13 cellular contexts compared by ENCODE assay signal in genomic region chr2:237429761-237430160, GRCh38. TPM values are rescaled to one million over a fixed set of nuclear protein-coding genes. Genes with fewer than 3 reads are reported as not detected.
A peak's percentile ranks its signal among the peaks of the same experiment; 100 is the strongest.
DNase-seq lines count a peak whose midpoint lies in the region; FAIRE-seq and TF ChIP-seq lines count a peak whose summit lies in the region.
"Had no signal": no experiment of that assay in that cellular context is flagged by ENCODE, and none has a peak within 500 bp of the region (broad histone marks: within the 10 kb centered on the region; RNA-seq: fewer than 3 reads in every experiment).

No MANE protein-coding gene starts in this region.

- no peak overlapping the region for H3K18ac ChIP-seq in mesenchymal stem cell (ENCODE audit: low read depth in 1 of 2, low read length in 2 of 2)

- DNase-seq in CD4-positive, alpha-beta memory T cell, result peak in 2 of 5 donors; percentile 21 to 63
- DNase-seq in ELR (ENCODE audit: low read depth), result peak; percentile 45
- no peak for DNase-seq in activated CD4-positive, alpha-beta memory T cell treated with anti-CD3 and anti-CD28 coated beads, Interleukin-2, amount 10 ng/mL, durations not matched to agents 7 days and 5 days
- no peak for DNase-seq in mesenchymal stem cell
- no peak for DNase-seq in hepatocyte (ENCODE audit: low spot score)
- no peak for DNase-seq in DMS 273 treated with DMSO at 0.1 percent for 48 hours (lab: John Stamatoyannopoulos, UW)
- DNase-seq in GM12891 (ENCODE audit: insufficient read length, low spot score), result no peak
- DNase-seq: GF-D8, KBM-7, left ventricle myocardium superior, NCI-H1436 treated with DMSO at 0.1 percent for 48 hours, NCI-H524, nephron progenitor cell had no signal

- peak overlapping the region in 7 of 8 donors; percentile 45 to 79 (median 61) for H3K4me3 Mint-ChIP-seq in CD4-positive, alpha-beta memory T cell
- no peak overlapping the region for H3K4me3 Mint-ChIP-seq in activated CD4-positive, alpha-beta memory T cell treated with anti-CD3 and anti-CD28 coated beads, Interleukin-2, amount 10 ng/mL, durations not matched to agents 7 days and 5 days
- H3K4me3 Mint-ChIP-seq: nephron progenitor cell had no signal

- H4K20me1 ChIP-seq in hepatocyte (ENCODE audit: insufficient read depth, poor library complexity, severe bottlenecking), result no peaks in the 10 kb centered on the region

- peaks cover 75% of the 10 kb centered on the region for H3K4me1 ChIP-seq in CD4-positive, alpha-beta memory T cell (ENCODE audit: insufficient read depth, low read length)
- H3K4me1 ChIP-seq in mesenchymal stem cell (ENCODE audit: control insufficient read depth, insufficient read depth, low read depth, low read length), result peaks cover 25% of the 10 kb centered on the region
- H3K4me1 ChIP-seq in hepatocyte (ENCODE audit: insufficient read depth), result peaks cover 13% of the 10 kb centered on the region

- no peaks in the 10 kb centered on the region for H3K36me3 Mint-ChIP-seq in CD4-positive, alpha-beta memory T cell
- no peaks in the 10 kb centered on the region for H3K36me3 Mint-ChIP-seq in activated CD4-positive, alpha-beta memory T cell treated with anti-CD3 and anti-CD28 coated beads, Interleukin-2, amount 10 ng/mL, durations not matched to agents 7 days and 5 days (ENCODE audit: low read depth)

- H2BK120ac ChIP-seq in mesenchymal stem cell (ENCODE audit: low read depth, low read length), result no peak overlapping the region

- H3K14ac ChIP-seq in mesenchymal stem cell (ENCODE audit: low read length in 2 of 2), result peak overlapping the region in 1 of 2 experiments; percentile 41

- FAIRE-seq in GM12891 (lab: Jason Lieb, UNC), result no peak

- no peaks in the 10 kb centered on the region for H3K79me1 ChIP-seq in mesenchymal stem cell (replicated peaks; ENCODE audit: low read length, poor library complexity, severe bottlenecking)

- TF ChIP-seq POLR2A in GM12891 (IDR thresholded peaks at IDR 0.05; ENCODE audit: low read depth, low read length), result no peak

- H3K23ac ChIP-seq in mesenchymal stem cell (ENCODE audit: low read length in 2 of 2), result no peak overlapping the region

- H3K79me2 ChIP-seq in hepatocyte, result no peaks in the 10 kb centered on the region

- H2AFZ ChIP-seq in mesenchymal stem cell (ENCODE audit: low read depth, low read length), result no peak overlapping the region
- H2AFZ ChIP-seq in hepatocyte, result no peak overlapping the region

- CTCF ChIA-PET in CD4-positive, alpha-beta memory T cell (lab: Charles Lee; ENCODE audit: partially characterized antibody), result interaction anchor here (0.9 to 8.0 kb wide), 5 partner anchors 9 to 45 kb away, joined by 3 to 88 read pairs (median 17); no protein-coding TSS in a partner anchor
- CTCF ChIA-PET in activated CD4-positive, alpha-beta memory T cell treated with anti-CD3 and anti-CD28 coated beads, Interleukin-2, amount 10 ng/mL, durations not matched to agents 7 days and 5 days (lab: Charles Lee), result interaction anchor here (0.8 to 3.7 kb wide), 3 partner anchors 8 to 152 kb away, joined by 3 to 13 read pairs (median 10); no protein-coding TSS in a partner anchor

- peak overlapping the region; percentile 43 for H4K91ac ChIP-seq in mesenchymal stem cell (ENCODE audit: low read length)

- H2BK15ac ChIP-seq in mesenchymal stem cell (ENCODE audit: low read depth, poor library complexity, severe bottlenecking), result no peak overlapping the region

- POLR2A ChIA-PET in CD4-positive, alpha-beta memory T cell (lab: Charles Lee; ENCODE audit: partially characterized antibody), result interaction anchor here (0.6 to 7.1 kb wide), 5 partner anchors 8 to 45 kb away, joined by 3 to 59 read pairs (median 19); no protein-coding TSS in a partner anchor
- POLR2A ChIA-PET in activated CD4-positive, alpha-beta memory T cell treated with anti-CD3 and anti-CD28 coated beads, Interleukin-2, amount 10 ng/mL, durations not matched to agents 7 days and 5 days (lab: Charles Lee), result no interaction called here

- H3K9me3 Mint-ChIP-seq in CD4-positive, alpha-beta memory T cell, result no peaks in the 10 kb centered on the region
- H3K9me3 Mint-ChIP-seq in activated CD4-positive, alpha-beta memory T cell treated with anti-CD3 and anti-CD28 coated beads, Interleukin-2, amount 10 ng/mL, durations not matched to agents 7 days and 5 days, result no peaks in the 10 kb centered on the region
- H3K9me3 Mint-ChIP-seq: nephron progenitor cell had no signal

- H3K4me3 ChIP-seq in CD4-positive, alpha-beta memory T cell (ENCODE audit: low read length in 2 of 2), result no peak overlapping the region
- H3K4me3 ChIP-seq in mesenchymal stem cell (ENCODE audit: insufficient read depth in 1 of 2, low read depth in 1 of 2, low read length in 2 of 2), result no peak overlapping the region
- no peak overlapping the region for H3K4me3 ChIP-seq in hepatocyte

- H4K8ac ChIP-seq in mesenchymal stem cell (ENCODE audit: low read length), result no peak overlapping the region

- TF ChIP-seq CTCF in hepatocyte (IDR thresholded peaks at IDR 0.05; ENCODE audit: poor library complexity), result no peak

- H3K27ac ChIP-seq in CD4-positive, alpha-beta memory T cell (ENCODE audit: low read depth, low read length), result no peak overlapping the region
- H3K27ac ChIP-seq in mesenchymal stem cell (ENCODE audit: low read length, poor library complexity, severe bottlenecking), result no peak overlapping the region
- no peak overlapping the region for H3K27ac ChIP-seq in hepatocyte

- H2BK12ac ChIP-seq in mesenchymal stem cell (ENCODE audit: low read length in 2 of 2), result peak overlapping the region in 1 of 2 experiments; percentile 20

- no peaks in the 10 kb centered on the region for H3K27me3 Mint-ChIP-seq in CD4-positive, alpha-beta memory T cell
- H3K27me3 Mint-ChIP-seq in activated CD4-positive, alpha-beta memory T cell treated with anti-CD3 and anti-CD28 coated beads, Interleukin-2, amount 10 ng/mL, durations not matched to agents 7 days and 5 days, result peaks cover 15% of the 10 kb centered on the region

- no peaks in the 10 kb centered on the region for H3K9me2 ChIP-seq in hepatocyte (replicated peaks; ENCODE audit: insufficient read depth)

- H3K4me2 ChIP-seq in mesenchymal stem cell (ENCODE audit: low read length, poor library complexity, severe bottlenecking) (no peak overlapping the region), hepatocyte (no peak overlapping the region)

- H3K4me1 Mint-ChIP-seq in CD4-positive, alpha-beta memory T cell, result peaks cover 66 to 85% (median 75%) of the 10 kb centered on the region in 4 donors
- peaks cover 71% of the 10 kb centered on the region for H3K4me1 Mint-ChIP-seq in activated CD4-positive, alpha-beta memory T cell treated with anti-CD3 and anti-CD28 coated beads, Interleukin-2, amount 10 ng/mL, durations not matched to agents 7 days and 5 days

- WGBS in mesenchymal stem cell, result 87% methylated on average over 3 of the region's 3 CpGs
- 94% methylated on average over 3 of the region's 3 CpGs for WGBS in hepatocyte (ENCODE audit: low lambda C conversion rate, missing lambda C conversion rate)

- no peak overlapping the region for H3K9ac ChIP-seq in mesenchymal stem cell (ENCODE audit: low read length)

- H3K27me3 ChIP-seq in CD4-positive, alpha-beta memory T cell (ENCODE audit: insufficient read depth, low read length), result no peaks in the 10 kb centered on the region
- H3K27me3 ChIP-seq in mesenchymal stem cell (ENCODE audit: control insufficient read depth in 1 of 2, insufficient read depth in 1 of 2, low read length in 2 of 2) (no peaks in the 10 kb centered on the region), hepatocyte (no peaks in the 10 kb centered on the region)

- no peak overlapping the region for H2AK5ac ChIP-seq in mesenchymal stem cell (ENCODE audit: low read length, severe bottlenecking)

- H3K4ac ChIP-seq in mesenchymal stem cell (ENCODE audit: low read depth in 1 of 2, low read length in 2 of 2), result peak overlapping the region in 1 of 2 experiments; percentile 15

- H3K9me3 ChIP-seq in CD4-positive, alpha-beta memory T cell (ENCODE audit: control insufficient read depth in 1 of 2, low read length in 2 of 2), result no peaks in the 10 kb centered on the region
- no peaks in the 10 kb centered on the region for H3K9me3 ChIP-seq in mesenchymal stem cell (ENCODE audit: control insufficient read depth, low read length)
- no peaks in the 10 kb centered on the region for H3K9me3 ChIP-seq in hepatocyte (ENCODE audit: low read depth)

- intact Hi-C loops in CD4-positive, alpha-beta memory T cell (cut with micrococcal nuclease), result loop anchor here (1.0 to 10.0 kb wide), 2 partner anchors 8 to 245 kb away; no protein-coding TSS in a partner anchor

- H2BK5ac ChIP-seq in mesenchymal stem cell (ENCODE audit: low read depth, low read length, poor library complexity, severe bottlenecking), result no peak overlapping the region

- no peaks in the 10 kb centered on the region for H3K36me3 ChIP-seq in CD4-positive, alpha-beta memory T cell (ENCODE audit: insufficient read depth, low read length)
- no peaks in the 10 kb centered on the region for H3K36me3 ChIP-seq in mesenchymal stem cell (ENCODE audit: control insufficient read depth in 1 of 2, insufficient read depth in 2 of 2, low read depth in 1 of 2, low read length in 2 of 2)
- H3K36me3 ChIP-seq in hepatocyte (replicated peaks; ENCODE audit: insufficient read depth, low read depth), result no peaks in the 10 kb centered on the region

- H3K27ac Mint-ChIP-seq in CD4-positive, alpha-beta memory T cell, result peak overlapping the region; percentile 53 to 91 (median 79)
- H3K27ac Mint-ChIP-seq in activated CD4-positive, alpha-beta memory T cell treated with anti-CD3 and anti-CD28 coated beads, Interleukin-2, amount 10 ng/mL, durations not matched to agents 7 days and 5 days, result peak overlapping the region; percentile 11
- H3K27ac Mint-ChIP-seq: nephron progenitor cell had no signal

TF ChIP-seq in GM12891, 5 proteins besides CTCF, POLR2A, EP300 and RAD21 (continues in another document):
- TF ChIP-seq PAX5 (IDR thresholded peaks at IDR 0.05; ENCODE audit: insufficient read depth, low read length, severe bottlenecking) (no peak), POU2F2 (IDR thresholded peaks at IDR 0.05; ENCODE audit: low read depth, low read length) (no peak), POLR2AphosphoS5 (IDR thresholded peaks at IDR 0.05; ENCODE audit: low read depth, low read length) (no peak)

RNA-seq across cellular contexts. Expression of gene COL6A3, which starts 15.8 kb away (rescaled TPM):
- 1 to 10 TPM; 1.5 to 2.1 TPM for total RNA-seq in CD4-positive, alpha-beta memory T cell
- polyA plus RNA-seq in CD4-positive, alpha-beta memory T cell, result under 1 TPM in 1 of 2 donors, not detected in 1; 0.56 TPM
- 1 to 10 TPM in 1 of 2 experiments, under 1 TPM in 1; 0.90 to 1.3 TPM for total RNA-seq in activated CD4-positive, alpha-beta memory T cell treated with anti-CD3 and anti-CD28 coated beads, Interleukin-2, amount 10 ng/mL, durations not matched to agents 7 days and 5 days
- 173 TPM for polyA plus RNA-seq in mesenchymal stem cell (2013, experiment 1 of 2)
- polyA plus RNA-seq in mesenchymal stem cell (2013, experiment 2 of 2), result 153 TPM
- total RNA-seq in hepatocyte, result 158 and 250 TPM in 2 replicates
- polyA plus RNA-seq in hepatocyte, result 70.7 and 80.7 TPM in 2 replicates
- polyA plus RNA-seq in GM12891 (2012; ENCODE audit: low read depth, missing spikeins), result 0.05 TPM

RNA-seq across cellular contexts. Expression of gene MLPH, which starts 57.3 kb away (rescaled TPM):
- not detected for total RNA-seq in CD4-positive, alpha-beta memory T cell
- polyA plus RNA-seq in CD4-positive, alpha-beta memory T cell, result not detected
- not detected for total RNA-seq in activated CD4-positive, alpha-beta memory T cell treated with anti-CD3 and anti-CD28 coated beads, Interleukin-2, amount 10 ng/mL, durations not matched to agents 7 days and 5 days
- 93.7 TPM for polyA plus RNA-seq in mesenchymal stem cell (2013, experiment 1 of 2)
- polyA plus RNA-seq in mesenchymal stem cell (2013, experiment 2 of 2), result 85.6 TPM
- total RNA-seq in hepatocyte, result 10.0 and 12.3 TPM in 2 replicates
- 5.6 and 6.7 TPM in 2 replicates for polyA plus RNA-seq in hepatocyte
- not detected for polyA plus RNA-seq in GM12891 (2012; ENCODE audit: low read depth, missing spikeins)

Comparison
In these comparisons a context has a peak if more than half of its experiments do, and no peak if none do; other contexts are left out.
1. RNA of gene COL6A3, which starts 15.8 kb away (total RNA-seq): 158 to 250 TPM in hepatocyte; 1.5 to 2.1 TPM in CD4-positive, alpha-beta memory T cell and 0.90 to 1.3 TPM in activated CD4-positive, alpha-beta memory T cell treated with anti-CD3 and anti-CD28 coated beads, Interleukin-2, amount 10 ng/mL, durations not matched to agents 7 days and 5 days; every median in the first group is over 10 times any median in the second.